In genomic region chr19:58279042-58279924, GRCh38 we compare ENCODE assay signal across 8 cellular contexts. TPM values are rescaled to one million over a fixed set of nuclear protein-coding genes. Genes with fewer than 3 reads are reported as not detected.
DNase-seq lines count a peak whose midpoint lies in the region; ATAC-seq and TF ChIP-seq lines count a peak whose summit lies in the region.

No MANE protein-coding gene starts in this region.

- H3K36me3 ChIP-seq in esophagus muscularis mucosa (peaks cover 0 to 33% (median 17%) of the 10 kb centered on the region in 4 donors), mucosa of rectum (ENCODE audit: control insufficient read depth in 2 of 2, insufficient read depth in 2 of 2, low read length in 2 of 2) (no peaks in the 10 kb centered on the region)

- peak overlapping the region; percentile 68 to 81 for H3K9ac ChIP-seq in mucosa of rectum (ENCODE audit: low read depth in 1 of 2, low read length in 2 of 2)

- H3K27ac ChIP-seq in esophagus muscularis mucosa (replicated peaks in 1 of 4), result peak overlapping the region; percentile 86 to 94 (median 90)
- peak overlapping the region; percentile 74 to 84 for H3K27ac ChIP-seq in mucosa of rectum (ENCODE audit: low read depth in 2 of 2, low read length in 2 of 2)

- H3K27me3 ChIP-seq in esophagus muscularis mucosa, result no peaks in the 10 kb centered on the region
- no peaks in the 10 kb centered on the region for H3K27me3 ChIP-seq in mucosa of rectum (ENCODE audit: control insufficient read depth in 2 of 2, insufficient read depth in 2 of 2, low read length in 2 of 2)

- H3K4me1 ChIP-seq in esophagus muscularis mucosa, result peaks cover 15 to 35% (median 28%) of the 10 kb centered on the region in 4 donors
- peaks cover 3 to 4% of the 10 kb centered on the region in 2 donors for H3K4me1 ChIP-seq in mucosa of rectum (ENCODE audit: control insufficient read depth in 2 of 2, insufficient read depth in 2 of 2, low read length in 2 of 2)

- peaks cover 0 to 27% (median 19%) of the 10 kb centered on the region in 4 donors for H3K9me3 ChIP-seq in esophagus muscularis mucosa
- peaks cover 6 to 7% of the 10 kb centered on the region in 2 donors for H3K9me3 ChIP-seq in mucosa of rectum (ENCODE audit: control insufficient read depth in 2 of 2, low read length in 2 of 2)

- peak; percentile 3 for ATAC-seq in HG02981 (IDR thresholded peaks at IDR 0.05; ENCODE audit: unreplicated experiment)
- ATAC-seq in HG03039 (IDR thresholded peaks at IDR 0.05; ENCODE audit: unreplicated experiment), result no peak

- no peak for TF ChIP-seq CTCF in GM13977 (IDR thresholded peaks at IDR 0.05; ENCODE audit: extremely low read depth, insufficient read depth, missing control alignments)
- TF ChIP-seq CTCF in esophagus muscularis mucosa (IDR thresholded peaks at IDR 0.05), result no peak

- H3K4me3 ChIP-seq in esophagus muscularis mucosa (peak overlapping the region; percentile 78 to 90 (median 84)), mucosa of rectum (ENCODE audit: low read length in 2 of 2) (peak overlapping the region; percentile 84 to 88)

- no peak for TF ChIP-seq POLR2A in esophagus muscularis mucosa (IDR thresholded peaks at IDR 0.05; ENCODE audit: low read depth)

- 4% methylated on average over 29 of the region's 60 CpGs for whole genome bisulfite sequencing in esophagus muscularis mucosa

- DNase-seq in GM13977 (ENCODE audit: low spot score) (peak; percentile 39), NCI-H510A treated with DMSO at 0.1 percent for 48 hours (lab: John Stamatoyannopoulos, UW) (peak; percentile 44), activated T-cell treated with anti-CD3 and anti-CD28 coated beads for 48 hours (ENCODE audit: low read depth) (peak; percentile 35), esophagus muscularis mucosa (ENCODE audit: extremely low spot score) (peak; percentile 92)
- DNase-seq in stimulated activated CD8-positive, alpha-beta memory T cell treated with anti-CD3 and anti-CD28 coated beads, Interleukin-4, amount 100 ng/mL, for 4 hours (ENCODE audit: low read depth in 2 of 2, low spot score in 1 of 2), result peak; percentile 1 to 11

- TF ChIP-seq EP300 in esophagus muscularis mucosa (IDR thresholded peaks at IDR 0.05), result no peak

- intact Hi-C loops in esophagus muscularis mucosa (cut with DNase I), result loop anchor here (10.0 kb wide), 1 partner anchor 94 kb away; the partner anchor contains the start of gene ZNF274

- in situ Hi-C loops in GM13977 (cut with MboI; ENCODE audit: low pct_unique_long_range_greater_than_20kb, low sequenced_read_pairs, unreplicated experiment), result no loop called here

RNA-seq across cellular contexts. Expression of gene ZNF8, which starts 0.5 kb away (rescaled TPM):
- total RNA-seq in esophagus muscularis mucosa, result 10 to 100 TPM in 2 of 4 donors, 1 to 10 TPM in 2; 8.1 to 12.3 (median 10.3) TPM

RNA-seq across cellular contexts. Expression of gene ERVK3-1, which starts 25.9 kb away (rescaled TPM):
- 10 to 100 TPM; 32.9 to 53.0 (median 38.0) TPM for total RNA-seq in esophagus muscularis mucosa

RNA-seq across cellular contexts. Expression of gene ZSCAN22, which starts 47.5 kb away (rescaled TPM):
- total RNA-seq in esophagus muscularis mucosa, result 1 to 10 TPM; 2.9 to 4.9 (median 3.6) TPM

RNA-seq across cellular contexts. Expression of gene ZNF544, which starts 50.6 kb away (rescaled TPM):
- 10 to 100 TPM; 29.5 to 38.8 (median 37.6) TPM for total RNA-seq in esophagus muscularis mucosa

Comparison
In these comparisons a context has a peak if more than half of its experiments do, and no peak if none do; other contexts are left out.
1. DNase-seq: peak in every context shown above with its lines; median percentile 92 in esophagus muscularis mucosa; 44 in NCI-H510A treated with DMSO at 0.1 percent for 48 hours; 39 in GM13977; 35 in activated T-cell treated with anti-CD3 and anti-CD28 coated beads for 48 hours; 6 in stimulated activated CD8-positive, alpha-beta memory T cell treated with anti-CD3 and anti-CD28 coated beads, Interleukin-4, amount 100 ng/mL, for 4 hours.